Comparison of ENCODE assay signal across 1 cellular context in genomic region chr6:73566954-73567591, GRCh38.
TF ChIP-seq lines count a peak whose summit lies in the region.

No MANE protein-coding gene starts in this region.

TF ChIP-seq in HepG2, 621 proteins besides CTCF, POLR2A, EP300 and RAD21 (continued from another document and continues in another):
- TF ChIP-seq MLX (CRISPR knock-in tag; IDR thresholded peaks at IDR 0.05) (peak; percentile 69; the same call in 1 of the 2 replicates), SP140L (CRISPR knock-in tag; IDR thresholded peaks at IDR 0.05; ENCODE audit: borderline replicate concordance) (no peak), SSRP1 (CRISPR knock-in tag; IDR thresholded peaks at IDR 0.05) (no peak), ZFP91 (CRISPR knock-in tag; IDR thresholded peaks at IDR 0.05; ENCODE audit: borderline replicate concordance) (no peak), ZNF652 (CRISPR knock-in tag; IDR thresholded peaks at IDR 0.05; ENCODE audit: borderline replicate concordance, low read depth) (peak; percentile 28; the same call in 1 of the 2 replicates), AFF4 (CRISPR knock-in tag; IDR thresholded peaks at IDR 0.05) (no peak), ZFYVE20 (CRISPR knock-in tag; IDR thresholded peaks at IDR 0.05; ENCODE audit: borderline replicate concordance, low read depth) (no peak), U2AF1 (optimal IDR thresholded peaks at IDR 0.05; ENCODE audit: low read depth, low read length) (no peak), ISL2 (CRISPR knock-in tag; IDR thresholded peaks at IDR 0.05) (peak; percentile 75), SMAD1 (CRISPR knock-in tag; IDR thresholded peaks at IDR 0.05; ENCODE audit: borderline replicate concordance, low read depth) (0 out of 2 replicates have a peak, but pooled peaks have one; percentile 34), SAP130 (CRISPR knock-in tag; IDR thresholded peaks at IDR 0.05; ENCODE audit: low read depth) (peak; percentile 88), SIX1 (CRISPR knock-in tag; IDR thresholded peaks at IDR 0.05; ENCODE audit: borderline replicate concordance) (peak; percentile 40; the same call in 1 of the 2 replicates), ZBTB49 (CRISPR knock-in tag; IDR thresholded peaks at IDR 0.05; ENCODE audit: borderline replicate concordance) (no peak), PAWR (CRISPR knock-in tag; IDR thresholded peaks at IDR 0.05; ENCODE audit: borderline replicate concordance) (no peak), KLF15 (CRISPR knock-in tag; IDR thresholded peaks at IDR 0.05; ENCODE audit: borderline replicate concordance) (no peak), HNF4G (IDR thresholded peaks at IDR 0.05; ENCODE audit: borderline replicate concordance, low read depth, low read length) (peak; percentile 93), HNF4G (CRISPR knock-in tag; IDR thresholded peaks at IDR 0.05; ENCODE audit: borderline replicate concordance, low read depth) (peak; percentile 97), DDIT3 (CRISPR knock-in tag; IDR thresholded peaks at IDR 0.05) (no peak), ZNF598 (CRISPR knock-in tag; IDR thresholded peaks at IDR 0.05; ENCODE audit: borderline replicate concordance) (0 out of 2 replicates have a peak, but pooled peaks have one; percentile 54), ZNF784 (CRISPR knock-in tag; IDR thresholded peaks at IDR 0.05; ENCODE audit: borderline replicate concordance) (peak; percentile 59), PAXIP1 (CRISPR knock-in tag; conservative IDR thresholded peaks at IDR 0.05) (peak; percentile 94), ZNF329 (CRISPR knock-in tag; IDR thresholded peaks at IDR 0.05; ENCODE audit: low read depth) (0 out of 2 replicates have a peak, but pooled peaks have one; percentile 52), TARDBP (CRISPR knock-in tag; IDR thresholded peaks at IDR 0.05) (peak; percentile 92; the same call in 1 of the 2 replicates), PHF20 (CRISPR knock-in tag; IDR thresholded peaks at IDR 0.05) (no peak), DBP (CRISPR knock-in tag; IDR thresholded peaks at IDR 0.05; ENCODE audit: not compliant biosample characterization) (no peak), ZNF296 (CRISPR knock-in tag; conservative IDR thresholded peaks at IDR 0.05) (no peak), ZNF317 (CRISPR knock-in tag; IDR thresholded peaks at IDR 0.05) (peak; percentile 51; the same call in 1 of the 2 replicates), HMGXB4 (CRISPR knock-in tag; IDR thresholded peaks at IDR 0.05; ENCODE audit: borderline replicate concordance in 1 of 2, low read depth in 1 of 2) (peak; percentile 41 to 69; a peak in 2 of 4 replicates), SKIL (CRISPR knock-in tag; IDR thresholded peaks at IDR 0.05; ENCODE audit: borderline replicate concordance) (peak; percentile 74), ZBTB33 (CRISPR knock-in tag; IDR thresholded peaks at IDR 0.05) (0 out of 2 replicates have a peak, but pooled peaks have one; percentile 45), PHF5A (CRISPR knock-in tag; IDR thresholded peaks at IDR 0.05; ENCODE audit: low read depth, unreplicated experiment) (peak; percentile 53), ZNF44 (CRISPR knock-in tag; IDR thresholded peaks at IDR 0.05) (no peak), IKZF5 (CRISPR knock-in tag; IDR thresholded peaks at IDR 0.05) (peak; percentile 84)
